9 cellular contexts compared by ENCODE assay signal in genomic region chr11:68004551-68005335, GRCh38. TPM values are rescaled to one million over a fixed set of nuclear protein-coding genes. Genes with fewer than 3 reads are reported as not detected.
DNase-seq lines count a peak whose midpoint lies in the region; ATAC-seq and TF ChIP-seq lines count a peak whose summit lies in the region.
"Had no signal": no experiment of that assay in that cellular context is flagged by ENCODE, and none has a peak within 500 bp of the region (broad histone marks: within the 10 kb centered on the region; RNA-seq: fewer than 3 reads in every experiment).

No MANE protein-coding gene starts in this region.

- no peak for DNase-seq in activated T-cell treated with anti-CD3 and anti-CD28 coated beads, Interleukin-2, amount 50 U/mL, for 72 hours
- DNase-seq in activated T-cell treated with anti-CD3 and anti-CD28 coated beads for 4 hours: no peak
- DNase-seq in activated B cell treated with CpG ODN at 0.5 μM for 24 hours: no peak
- no peak for DNase-seq in suprapubic skin (ENCODE audit: low spot score in 2 of 2)
- DNase-seq in NCI-H2227 treated with DMSO at 0.1 percent for 48 hours (lab: John Stamatoyannopoulos, UW): no peak
- DNase-seq: COR-L47 had no signal

- POLR2A ChIA-PET in activated B cell treated with CpG ODN at 0.5 μM for 24 hours (lab: Charles Lee): interaction anchor here (0.6 to 1.9 kb wide), 2 partner anchors 25 to 1390 kb away, joined by 4 to 10 read pairs; partner anchors contain the start of gene NDUFS8

- H3K36me3 ChIP-seq in iPS-18a (ENCODE audit: control insufficient read depth, low read depth, low read length) (no peaks in the 10 kb centered on the region), suprapubic skin (no peaks in the 10 kb centered on the region)

- TF ChIP-seq CTCF in activated B cell treated with CpG ODN at 0.5 μM for 24 hours (IDR thresholded peaks at IDR 0.05) (no peak), suprapubic skin (IDR thresholded peaks at IDR 0.05) (no peak)

- H3K4me3 ChIP-seq in iPS-18a (ENCODE audit: low read length): peak overlapping the region; percentile 34
- peak overlapping the region; percentile 80 for H3K4me3 ChIP-seq in suprapubic skin

- no peaks in the 10 kb centered on the region for H3K9me3 Mint-ChIP-seq in activated T-cell treated with anti-CD3 and anti-CD28 coated beads, Interleukin-2, amount 50 U/mL, for 72 hours
- H3K9me3 Mint-ChIP-seq in activated B cell treated with CpG ODN at 0.5 μM for 24 hours: no peaks in the 10 kb centered on the region

- H3K4me1 ChIP-seq in iPS-18a (ENCODE audit: control insufficient read depth, low read depth, low read length): no peaks in the 10 kb centered on the region
- peaks cover 32% of the 10 kb centered on the region for H3K4me1 ChIP-seq in suprapubic skin

- no peak overlapping the region for H3K27ac Mint-ChIP-seq in activated T-cell treated with anti-CD3 and anti-CD28 coated beads, Interleukin-2, amount 50 U/mL, for 72 hours
- peak overlapping the region; percentile 88 for H3K27ac Mint-ChIP-seq in activated B cell treated with CpG ODN at 0.5 μM for 24 hours

- no peaks in the 10 kb centered on the region for H3K36me3 Mint-ChIP-seq in activated T-cell treated with anti-CD3 and anti-CD28 coated beads, Interleukin-2, amount 50 U/mL, for 72 hours (ENCODE audit: insufficient read depth in 2 of 2)
- H3K36me3 Mint-ChIP-seq in activated B cell treated with CpG ODN at 0.5 μM for 24 hours (ENCODE audit: low read depth): peaks cover 15% of the 10 kb centered on the region

- H3K4me1 Mint-ChIP-seq in activated T-cell treated with anti-CD3 and anti-CD28 coated beads, Interleukin-2, amount 50 U/mL, for 72 hours (ENCODE audit: low read depth): peaks cover 23% of the 10 kb centered on the region
- peaks cover 73% of the 10 kb centered on the region for H3K4me1 Mint-ChIP-seq in activated B cell treated with CpG ODN at 0.5 μM for 24 hours

- intact Hi-C loops in activated B cell treated with CpG ODN at 0.5 μM for 24 hours (cut with micrococcal nuclease): loop anchor here (5.0 to 10.0 kb wide), 4 partner anchors 118 to 1290 kb away; partner anchors contain the start of genes CHKA, MYEOV and PPP6R3

- no peaks in the 10 kb centered on the region for H3K27me3 Mint-ChIP-seq in activated T-cell treated with anti-CD3 and anti-CD28 coated beads, Interleukin-2, amount 50 U/mL, for 72 hours (ENCODE audit: low read depth)
- no peaks in the 10 kb centered on the region for H3K27me3 Mint-ChIP-seq in activated B cell treated with CpG ODN at 0.5 μM for 24 hours

- WGBS in suprapubic skin: 62% methylated on average over 9 of the region's 14 CpGs

- no peak for ATAC-seq in activated T-cell treated with anti-CD3 and anti-CD28 coated beads, Interleukin-2, amount 50 U/mL, for 72 hours (replicated peaks in 1 of 2)
- ATAC-seq in activated B cell treated with CpG ODN at 0.5 μM for 24 hours (ENCODE audit: low read depth) (no peak), HG03378 (IDR thresholded peaks at IDR 0.05; ENCODE audit: unreplicated experiment) (no peak), HG03159 (IDR thresholded peaks at IDR 0.05; ENCODE audit: unreplicated experiment) (no peak)

- no peak for TF ChIP-seq EP300 in suprapubic skin (IDR thresholded peaks at IDR 0.05)

- peak overlapping the region; percentile 87 to 90 for H3K4me3 Mint-ChIP-seq in activated T-cell treated with anti-CD3 and anti-CD28 coated beads, Interleukin-2, amount 50 U/mL, for 72 hours
- peak overlapping the region; percentile 91 for H3K4me3 Mint-ChIP-seq in activated B cell treated with CpG ODN at 0.5 μM for 24 hours

- H3K9me3 ChIP-seq in iPS-18a (ENCODE audit: control insufficient read depth, low read depth, low read length) (no peaks in the 10 kb centered on the region), suprapubic skin (no peaks in the 10 kb centered on the region)

- no peak overlapping the region for H3K9ac ChIP-seq in iPS-18a (ENCODE audit: low read length)

- H3K27ac ChIP-seq in iPS-18a (ENCODE audit: low read length): no peak overlapping the region
- no peak overlapping the region for H3K27ac ChIP-seq in suprapubic skin

- CTCF ChIA-PET in activated B cell treated with CpG ODN at 0.5 μM for 24 hours (lab: Charles Lee): interaction anchor here (0.6 kb wide), 1 partner anchor 207 kb away, joined by 3 read pairs; no protein-coding TSS in a partner anchor

- peaks cover 6% of the 10 kb centered on the region for H3K27me3 ChIP-seq in iPS-18a (ENCODE audit: control insufficient read depth, insufficient read depth, low read length)
- H3K27me3 ChIP-seq in suprapubic skin: no peaks in the 10 kb centered on the region

- no peak for TF ChIP-seq POLR2A in suprapubic skin (IDR thresholded peaks at IDR 0.05)

RNA-seq across cellular contexts. Expression of gene UNC93B1, which starts 0.8 kb away (rescaled TPM):
- 10 to 100 TPM in 1 of 2 donors, 1 to 10 TPM in 1; 8.0 to 16.7 TPM for total RNA-seq in activated T-cell treated with anti-CD3 and anti-CD28 coated beads, Interleukin-2, amount 50 U/mL, for 72 hours
- 117 and 133 TPM in 2 replicates for total RNA-seq in activated B cell treated with CpG ODN at 0.5 μM for 24 hours
- total RNA-seq in suprapubic skin: 10 to 100 TPM; 22.7 to 34.3 (median 28.1) TPM

RNA-seq across cellular contexts. Expression of gene ALDH3B1, which starts 5.4 kb away (rescaled TPM):
- under 1 TPM; 0.10 to 0.16 TPM for total RNA-seq in activated T-cell treated with anti-CD3 and anti-CD28 coated beads, Interleukin-2, amount 50 U/mL, for 72 hours
- total RNA-seq in activated B cell treated with CpG ODN at 0.5 μM for 24 hours (0.53 and 0.98 TPM in 2 replicates), suprapubic skin (1 to 10 TPM; 3.2 to 6.4 (median 5.9) TPM)

RNA-seq across cellular contexts. Expression of gene NDUFS8, which starts 25.7 kb away (rescaled TPM):
- 100 to 1,000 TPM; 128 to 129 TPM for total RNA-seq in activated T-cell treated with anti-CD3 and anti-CD28 coated beads, Interleukin-2, amount 50 U/mL, for 72 hours
- total RNA-seq in activated B cell treated with CpG ODN at 0.5 μM for 24 hours (93.7 and 101 TPM in 2 replicates), suprapubic skin (100 to 1,000 TPM in 3 of 4 donors, 10 to 100 TPM in 1; 90.8 to 155 (median 148) TPM)

RNA-seq across cellular contexts. Expression of gene TCIRG1, which starts 34.1 kb away (rescaled TPM):
- total RNA-seq in activated T-cell treated with anti-CD3 and anti-CD28 coated beads, Interleukin-2, amount 50 U/mL, for 72 hours: 100 to 1,000 TPM; 141 to 146 TPM
- total RNA-seq in activated B cell treated with CpG ODN at 0.5 μM for 24 hours: 209 and 227 TPM in 2 replicates
- total RNA-seq in suprapubic skin: 10 to 100 TPM; 19.4 to 50.9 (median 41.2) TPM
